Comparison of ENCODE assay signal across 22 cellular contexts in the genomic region with DNA sequence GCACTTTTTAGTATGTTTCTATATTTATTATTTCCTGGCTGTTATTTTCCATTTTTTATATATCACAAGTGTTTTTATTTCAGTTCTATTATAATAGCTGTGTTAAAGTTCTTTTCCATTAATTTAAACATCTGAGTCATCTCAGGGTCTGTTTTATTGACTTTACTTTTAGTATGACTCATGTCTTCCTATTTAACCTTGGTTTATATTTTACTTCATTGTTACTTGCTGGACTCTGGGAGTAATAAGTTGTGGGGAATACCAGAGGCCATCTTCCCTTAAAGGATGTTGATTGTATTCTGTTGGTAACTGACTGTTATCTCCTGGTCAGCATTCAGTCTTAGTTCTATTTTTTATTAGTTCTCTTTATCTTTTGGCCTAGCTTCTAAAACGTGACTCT.
DNase-seq lines count a peak whose midpoint lies in the region; ATAC-seq, FAIRE-seq and TF ChIP-seq lines count a peak whose summit lies in the region.
"Had no signal": no experiment of that assay in that cellular context is flagged by ENCODE, and none has a peak within 500 bp of the region (broad histone marks: within the 10 kb centered on the region; RNA-seq: fewer than 3 reads in every experiment).

No MANE protein-coding gene starts in this region.

- H3K4me3 ChIP-seq in epithelial cell of proximal tubule (ENCODE audit: low read depth, low read length) (no peak overlapping the region), pancreas (no peak overlapping the region), testis (no peak overlapping the region)
- H3K4me3 ChIP-seq: coronary artery, lung, Peyer's patch had no signal

- WGBS in pancreas, 2 donors = 24% methylated on average over 1 of the region's 1 CpG
- 8 to 25% methylated on average over 1 of the region's 1 CpG for WGBS in testis, 2 donors

- CTCF ChIA-PET in GM10248 (lab: Yijun Ruan, JAX) = no interaction called here

- intact Hi-C loops in pancreas (cut with DNase I) = no loop called here
- intact Hi-C loops in testis (cut with DNase I; ENCODE audit: low total_unique reads) = no loop called here

- DNase-seq in H4 (ENCODE audit: low spot score) (peak; percentile 80), SW480 (ENCODE audit: low spot score) (peak; percentile 6), epithelial cell of proximal tubule (ENCODE audit: low read depth) (peak; percentile 26), pancreas (no peak), GM10248 (ENCODE audit: extremely low spot score) (no peak), NCI-H524 (lab: John Stamatoyannopoulos, UW) (no peak), testis (no peak)
- DNase-seq: activated CD4-positive, alpha-beta T cell treated with anti-CD3 and anti-CD28 coated beads, Interleukin-2, amount 10 ng/mL, durations not matched to agents 7 days and 5 days; activated CD8-positive, alpha-beta memory T cell treated with anti-CD3 and anti-CD28 coated beads, Interleukin-2, amount 50 U/mL, for 48 hours; activated gamma-delta T cell treated with Interleukin-2 at 50 U/mL for 16 hours; AML-193; anterior cingulate cortex; Caco-2; glutamatergic neuron; HFFc6; naive thymus-derived CD4-positive, alpha-beta T cell; NCI-H146; Peyer's patch; stimulated activated CD4-positive, alpha-beta T cell treated with anti-CD3 and anti-CD28 coated beads, Interleukin-2, amount 100 ng/mL, for 48 hours had no signal

- POLR2A ChIA-PET in GM10248 (lab: Yijun Ruan, JAX) = no interaction called here

- H3K27me3 ChIP-seq in pancreas (no peaks in the 10 kb centered on the region), testis (no peaks in the 10 kb centered on the region)
- H3K27me3 ChIP-seq: Peyer's patch had no signal

- no peaks in the 10 kb centered on the region for H3K36me3 ChIP-seq in pancreas
- H3K36me3 ChIP-seq in testis (ENCODE audit: low read depth, missing control alignments) = no peaks in the 10 kb centered on the region
- H3K36me3 ChIP-seq: Peyer's patch had no signal

- ATAC-seq in pancreas (peak in 2 of 4 donors; percentile 40 to 42), HG02610 (IDR thresholded peaks at IDR 0.05; ENCODE audit: unreplicated experiment) (no peak)
- ATAC-seq: naive thymus-derived CD4-positive, alpha-beta T cell had no signal

- no peak for TF ChIP-seq POLR2A in testis (IDR thresholded peaks at IDR 0.05)

- H3K4me1 ChIP-seq in pancreas = no peaks in the 10 kb centered on the region
- peaks cover 3% of the 10 kb centered on the region for H3K4me1 ChIP-seq in testis
- H3K4me1 ChIP-seq: Caco-2, Peyer's patch had no signal

- TF ChIP-seq CTCF in epithelial cell of proximal tubule (conservative IDR thresholded peaks at IDR 0.05; ENCODE audit: low read depth, low read length) (no peak), pancreas (IDR thresholded peaks at IDR 0.05) (no peak), GM10248 (IDR thresholded peaks at IDR 0.05; ENCODE audit: control extremely low read depth, extremely low read depth, low read depth, missing control alignments) (no peak), testis (IDR thresholded peaks at IDR 0.05) (no peak)

- FAIRE-seq in pancreas (lab: Jason Lieb, UNC) = peak; percentile 9

- H3K9me3 ChIP-seq in pancreas (no peaks in the 10 kb centered on the region), testis (no peaks in the 10 kb centered on the region)
- H3K9me3 ChIP-seq: Caco-2, Peyer's patch had no signal

- H3K27ac ChIP-seq in pancreas (no peak overlapping the region), testis (no peak overlapping the region)
- H3K27ac ChIP-seq: coronary artery, Peyer's patch had no signal

Comparison
In these comparisons a context has a peak if more than half of its experiments do, and no peak if none do; other contexts are left out.
1. DNase-seq: peak in H4 (single experiment), SW480 (single experiment) and epithelial cell of proximal tubule (single experiment); none in pancreas (0 of 6), GM10248 (single experiment), NCI-H524 (0 of 2) and testis (single experiment).